21 cellular contexts compared by ENCODE assay signal in genomic region chr3:71180524-71180923, GRCh38.
DNase-seq lines count a peak whose midpoint lies in the region; ATAC-seq and TF ChIP-seq lines count a peak whose summit lies in the region.
"Had no signal": no experiment of that assay in that cellular context is flagged by ENCODE, and none has a peak within 500 bp of the region (broad histone marks: within the 10 kb centered on the region; RNA-seq: fewer than 3 reads in every experiment).

No MANE protein-coding gene starts in this region.

- peak overlapping the region; percentile 12 for H3K4me2 ChIP-seq in osteoblast (ENCODE audit: insufficient read depth, low read length)

- H3K27ac ChIP-seq in osteoblast (ENCODE audit: low read depth, low read length), result peak overlapping the region; percentile 40
- H3K27ac ChIP-seq: C4-2B, left ventricle myocardium inferior, psoas muscle, RWPE1, suprapubic skin had no signal

- 86% methylated on average over 6 of the region's 6 CpGs for WGBS in lower leg skin, 2 donors

- H3K79me2 ChIP-seq in osteoblast (ENCODE audit: insufficient read depth, low read length), result no peaks in the 10 kb centered on the region

- H3K36me3 ChIP-seq in adipocyte (ENCODE audit: control insufficient read depth, insufficient read depth, low read length, severe bottlenecking) (no peaks in the 10 kb centered on the region), osteoblast (ENCODE audit: insufficient read depth, low read length) (no peaks in the 10 kb centered on the region)
- H3K36me3 ChIP-seq: left ventricle myocardium inferior, suprapubic skin had no signal

- ATAC-seq in HG03442 (IDR thresholded peaks at IDR 0.05; ENCODE audit: unreplicated experiment), result no peak
- ATAC-seq: activated CD8-positive, alpha-beta T cell treated with anti-CD3 and anti-CD28 coated beads for 36 hours; HCT116; psoas muscle had no signal

- no peaks in the 10 kb centered on the region for H3K27me3 ChIP-seq in adipocyte (replicated peaks; ENCODE audit: control insufficient read depth, insufficient read depth, low read length)
- H3K27me3 ChIP-seq in osteoblast (ENCODE audit: insufficient read depth, low read length), result no peaks in the 10 kb centered on the region
- H3K27me3 ChIP-seq: suprapubic skin had no signal

- no peaks in the 10 kb centered on the region for H4K20me1 ChIP-seq in osteoblast (ENCODE audit: insufficient read depth, low read length)

- H3K4me1 ChIP-seq in adipocyte (ENCODE audit: control insufficient read depth, insufficient read depth, low read length) (no peaks in the 10 kb centered on the region), osteoblast (ENCODE audit: insufficient read depth, low read length) (peaks cover 13% of the 10 kb centered on the region)
- H3K4me1 ChIP-seq: suprapubic skin had no signal

- TF ChIP-seq CTCF in osteoblast (IDR thresholded peaks at IDR 0.05; ENCODE audit: extremely low read depth, low read depth, low read length) (no peak), lower leg skin (IDR thresholded peaks at IDR 0.05) (no peak)

- DNase-seq in NCI-H146 (lab: John Stamatoyannopoulos, UW), result peak; percentile 45
- peak; percentile 30 for DNase-seq in adipocyte (ENCODE audit: low read depth)
- DNase-seq in osteoblast (ENCODE audit: insufficient read length, low spot score, missing footprints), result no peak
- no peak for DNase-seq in NCI-H1694 (lab: John Stamatoyannopoulos, UW)
- DNase-seq in lower leg skin (ENCODE audit: low spot score in 2 of 2), result no peak
- DNase-seq: activated CD4-positive, alpha-beta T cell treated with anti-CD3 and anti-CD28 coated beads for 1 hour; activated CD8-positive, alpha-beta T cell treated with anti-CD3 and anti-CD28 coated beads for 36 hours; activated effector memory CD4-positive, alpha-beta T cell treated with Interleukin-2 at 50 U/mL for 16 hours; left ventricle myocardium inferior; NCI-H1436 treated with DMSO at 0.1 percent for 48 hours; NCI-H2171; NCI-H510A treated with DMSO at 0.1 percent for 48 hours; psoas muscle; stimulated activated CD4-positive, alpha-beta T cell treated with anti-CD3 and anti-CD28 coated beads, Interleukin-4, amount 100 ng/mL, for 4 hours; stimulated activated naive CD4-positive, alpha-beta T cell had no signal

- no peaks in the 10 kb centered on the region for H3K9me3 ChIP-seq in adipocyte (ENCODE audit: control insufficient read depth, low read length)
- no peaks in the 10 kb centered on the region for H3K9me3 ChIP-seq in osteoblast (ENCODE audit: low read depth, low read length)
- H3K9me3 ChIP-seq: left ventricle myocardium inferior, psoas muscle, suprapubic skin had no signal

- TF ChIP-seq POLR2A in lower leg skin (IDR thresholded peaks at IDR 0.05), result no peak

- no peak for TF ChIP-seq RAD21 in Ishikawa (IDR thresholded peaks at IDR 0.05; ENCODE audit: low read depth)

- no peak overlapping the region for H2AFZ ChIP-seq in osteoblast (ENCODE audit: low read length)

- H3K4me3 ChIP-seq in adipocyte (ENCODE audit: low read length) (no peak overlapping the region), osteoblast (ENCODE audit: insufficient read depth, low read length) (no peak overlapping the region), lower leg skin (ENCODE audit: low read depth, poor library complexity, severe bottlenecking) (no peak overlapping the region)
- H3K4me3 ChIP-seq: left ventricle myocardium inferior, psoas muscle, suprapubic skin had no signal

- H3K9ac ChIP-seq in adipocyte (ENCODE audit: low read length), result no peak overlapping the region

- no peak for TF ChIP-seq EP300 in Ishikawa (IDR thresholded peaks at IDR 0.05; ENCODE audit: borderline replicate concordance)

- intact Hi-C loops in lower leg skin (cut with DNase I; ENCODE audit: low total_unique reads), result no loop called here

TF ChIP-seq in Ishikawa, 13 proteins besides CTCF, POLR2A, EP300 and RAD21:
- TF ChIP-seq MAX (IDR thresholded peaks at IDR 0.05) (no peak), CEBPB (IDR thresholded peaks at IDR 0.05) (peak; percentile 36; the same call in 1 of the 2 replicates)

Comparison
In these comparisons a context has a peak if more than half of its experiments do, and no peak if none do; other contexts are left out.
1. DNase-seq: peak in NCI-H146 (single experiment) and adipocyte (single experiment); none in osteoblast (single experiment), NCI-H1694 (single experiment) and lower leg skin (0 of 2).